Comparison of ENCODE assay signal across 10 cellular contexts in the genomic region with DNA sequence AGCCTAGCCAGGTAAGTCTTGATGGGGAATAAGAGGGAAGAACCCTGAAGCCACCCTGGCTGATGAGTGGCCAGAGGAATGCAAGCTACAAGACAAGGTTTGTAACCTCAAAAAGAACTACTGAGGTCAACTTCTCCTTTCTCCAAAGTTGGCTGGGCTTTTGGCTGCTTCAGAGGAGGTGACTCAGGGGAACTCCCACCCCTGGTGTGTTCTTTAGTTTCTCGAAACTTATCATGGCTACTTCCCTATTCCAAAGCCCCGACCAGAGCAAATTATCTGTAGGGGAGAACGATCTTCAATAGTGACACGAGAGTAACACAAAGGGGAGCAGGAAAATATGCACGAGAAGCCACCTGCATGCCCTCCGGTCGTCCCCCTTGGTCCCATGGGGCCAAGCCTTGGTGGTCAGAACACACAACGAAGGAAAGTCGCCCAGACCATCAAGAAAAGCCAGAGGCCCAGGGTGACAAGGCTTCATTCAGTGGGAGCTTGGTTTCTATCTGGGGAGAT. TPM values are rescaled to one million over a fixed set of nuclear protein-coding genes. Genes with fewer than 3 reads are reported as not detected.
DNase-seq lines count a peak whose midpoint lies in the region; ATAC-seq and TF ChIP-seq lines count a peak whose summit lies in the region.
"Had no signal": no experiment of that assay in that cellular context is flagged by ENCODE, and none has a peak within 500 bp of the region (broad histone marks: within the 10 kb centered on the region; RNA-seq: fewer than 3 reads in every experiment).

No MANE protein-coding gene starts in this region.

- H3K36me3 Mint-ChIP-seq in activated T-helper 17 cell treated with anti-CD3 and anti-CD28 coated beads, Interleukin-2, amount 50 U/mL, for 72 hours (ENCODE audit: low read depth): no peaks in the 10 kb centered on the region
- H3K36me3 Mint-ChIP-seq in endodermal cell (ENCODE audit: low read depth): no peaks in the 10 kb centered on the region

- no peak overlapping the region for H3K4me3 ChIP-seq in SU-DHL-6 (ENCODE audit: insufficient read depth, low read length, poor library complexity, severe bottlenecking)
- no peak overlapping the region for H3K4me3 ChIP-seq in endodermal cell (ENCODE audit: low read length)
- no peak overlapping the region for H3K4me3 ChIP-seq in foreskin fibroblast (ENCODE audit: low read depth in 1 of 2, low read length in 2 of 2)

- DNase-seq in putamen (ENCODE audit: low spot score) (peak; percentile 33), endodermal cell (no peak), foreskin fibroblast (no peak)
- no peak for DNase-seq in activated CD4-positive, CD25-positive, alpha-beta regulatory T cell (lab: John Stamatoyannopoulos, UW)
- DNase-seq: activated CD4-positive, alpha-beta T cell treated with anti-CD3 and anti-CD28 coated beads for 4 hours had no signal

- H3K27me3 Mint-ChIP-seq in activated T-helper 17 cell treated with anti-CD3 and anti-CD28 coated beads, Interleukin-2, amount 50 U/mL, for 72 hours: no peaks in the 10 kb centered on the region
- H3K27me3 Mint-ChIP-seq in endodermal cell (ENCODE audit: insufficient read depth): no peaks in the 10 kb centered on the region

- WGBS in endodermal cell (ENCODE audit: insufficient coverage in 1 of 2, insufficient read length in 1 of 2), 2 experiments: 87 to 88% methylated on average over 7 to 9 of the region's 9 CpGs

- peak overlapping the region; percentile 9 for H3K4me2 ChIP-seq in SU-DHL-6 (ENCODE audit: low read depth, low read length, poor library complexity, severe bottlenecking)

- no peak overlapping the region for H3K27ac Mint-ChIP-seq in activated T-helper 17 cell treated with anti-CD3 and anti-CD28 coated beads, Interleukin-2, amount 50 U/mL, for 72 hours
- no peak overlapping the region for H3K27ac Mint-ChIP-seq in endodermal cell

- H3K36me3 ChIP-seq in SU-DHL-6 (ENCODE audit: low read length) (no peaks in the 10 kb centered on the region), endodermal cell (ENCODE audit: control insufficient read depth, insufficient read depth, low read length) (no peaks in the 10 kb centered on the region)

- no peak for TF ChIP-seq CTCF in SU-DHL-6 (IDR thresholded peaks at IDR 0.05; ENCODE audit: insufficient read depth, low read length, poor library complexity, severe bottlenecking)
- no peak for TF ChIP-seq CTCF in endodermal cell (conservative IDR thresholded peaks at IDR 0.05)
- TF ChIP-seq CTCF in foreskin fibroblast (IDR thresholded peaks at IDR 0.05; ENCODE audit: low read depth, low read length): no peak

- H3K9me3 ChIP-seq in SU-DHL-6 (ENCODE audit: insufficient read depth, low read length): no peaks in the 10 kb centered on the region
- no peaks in the 10 kb centered on the region for H3K9me3 ChIP-seq in endodermal cell (ENCODE audit: control insufficient read depth, low read length)

- no peaks in the 10 kb centered on the region for H3K79me2 ChIP-seq in SU-DHL-6 (ENCODE audit: insufficient read depth, low read length)

- H3K9ac ChIP-seq in SU-DHL-6 (ENCODE audit: low read length) (no peak overlapping the region), endodermal cell (ENCODE audit: extremely low read depth, low read length, poor library complexity, severe bottlenecking) (no peak overlapping the region)

- H3K4me1 Mint-ChIP-seq in activated T-helper 17 cell treated with anti-CD3 and anti-CD28 coated beads, Interleukin-2, amount 50 U/mL, for 72 hours: peaks cover 28% of the 10 kb centered on the region
- no peaks in the 10 kb centered on the region for H3K4me1 Mint-ChIP-seq in endodermal cell

- H3K27ac ChIP-seq in SU-DHL-6 (ENCODE audit: low read depth, low read length) (no peak overlapping the region), endodermal cell (ENCODE audit: low read depth, low read length) (no peak overlapping the region)

- H3K9me3 Mint-ChIP-seq in activated T-helper 17 cell treated with anti-CD3 and anti-CD28 coated beads, Interleukin-2, amount 50 U/mL, for 72 hours: no peaks in the 10 kb centered on the region
- H3K9me3 Mint-ChIP-seq in endodermal cell: no peaks in the 10 kb centered on the region

- no peaks in the 10 kb centered on the region for H3K4me1 ChIP-seq in endodermal cell (ENCODE audit: control insufficient read depth, insufficient read depth, low read length)

- H3F3A ChIP-seq in SU-DHL-6 (ENCODE audit: insufficient read depth): peaks cover 5% of the 10 kb centered on the region; the same call in 1 of the 2 replicates

- ATAC-seq in GM19351 (IDR thresholded peaks at IDR 0.05; ENCODE audit: unreplicated experiment) (peak; percentile 48), HG03045 (IDR thresholded peaks at IDR 0.05; ENCODE audit: unreplicated experiment) (peak; percentile 37)
- no peak for ATAC-seq in activated T-helper 17 cell treated with anti-CD3 and anti-CD28 coated beads, Interleukin-2, amount 50 U/mL, for 72 hours (replicated peaks)

- H4K20me1 ChIP-seq in SU-DHL-6 (ENCODE audit: low read depth, low read length): no peaks in the 10 kb centered on the region

- H3K27me3 ChIP-seq in SU-DHL-6 (ENCODE audit: low read length): no peaks in the 10 kb centered on the region
- H3K27me3 ChIP-seq in endodermal cell (ENCODE audit: control insufficient read depth, insufficient read depth, low read length, poor library complexity, severe bottlenecking): no peaks in the 10 kb centered on the region

- no peaks in the 10 kb centered on the region for H3K9me2 ChIP-seq in SU-DHL-6 (replicated peaks; ENCODE audit: insufficient read depth, low read length)

- no peak overlapping the region for H3K4me3 Mint-ChIP-seq in activated T-helper 17 cell treated with anti-CD3 and anti-CD28 coated beads, Interleukin-2, amount 50 U/mL, for 72 hours
- H3K4me3 Mint-ChIP-seq in endodermal cell: no peak overlapping the region

- peak overlapping the region; percentile 5 for H2AFZ ChIP-seq in SU-DHL-6 (ENCODE audit: low read depth, low read length, severe bottlenecking)

RNA-seq across cellular contexts. Expression of gene BCL2A1, which starts 6.5 kb away (rescaled TPM):
- total RNA-seq in activated T-helper 17 cell treated with anti-CD3 and anti-CD28 coated beads, Interleukin-2, amount 50 U/mL, for 72 hours: 10 to 100 TPM; 32.7 to 77.0 TPM
- total RNA-seq in endodermal cell: not detected
- not detected for polyA plus RNA-seq in endodermal cell (2013, experiment 1 of 2)
- polyA plus RNA-seq in endodermal cell (2013, experiment 2 of 2): not detected
- total RNA-seq: renal cortical epithelial cell had no signal

Comparison
In these comparisons a context has a peak if more than half of its experiments do, and no peak if none do; other contexts are left out.
1. RNA of gene BCL2A1, which starts 6.5 kb away (total RNA-seq): 32.7 to 77.0 TPM in activated T-helper 17 cell treated with anti-CD3 and anti-CD28 coated beads, Interleukin-2, amount 50 U/mL, for 72 hours; not detected in endodermal cell; every median in the first group is over 10 times any median in the second.